ENCODE assay signal across 1 cellular context in the genomic region with DNA sequence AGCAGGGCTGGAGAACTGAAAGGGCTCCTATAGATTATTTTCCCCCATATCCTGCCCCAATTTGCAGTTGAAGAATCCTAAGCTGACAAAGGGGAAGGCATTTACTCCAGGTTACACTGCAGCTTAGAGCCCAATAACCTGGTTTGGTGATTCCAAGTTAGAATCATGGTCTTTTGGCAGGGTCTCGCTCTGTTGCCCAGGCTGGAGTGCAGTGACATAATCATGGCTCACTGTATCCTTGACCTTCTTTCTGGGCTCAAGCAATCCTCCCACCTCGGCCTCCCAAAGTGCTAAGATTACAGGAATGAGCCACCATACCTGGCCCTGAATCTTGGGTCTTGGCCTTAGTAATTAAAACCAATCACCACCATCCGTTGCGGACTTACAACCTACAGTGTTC.
TF ChIP-seq lines count a peak whose summit lies in the region.

No MANE protein-coding gene starts in this region.

TF ChIP-seq in HepG2, 621 proteins besides CTCF, POLR2A, EP300 and RAD21:
- TF ChIP-seq, protein P1, sequence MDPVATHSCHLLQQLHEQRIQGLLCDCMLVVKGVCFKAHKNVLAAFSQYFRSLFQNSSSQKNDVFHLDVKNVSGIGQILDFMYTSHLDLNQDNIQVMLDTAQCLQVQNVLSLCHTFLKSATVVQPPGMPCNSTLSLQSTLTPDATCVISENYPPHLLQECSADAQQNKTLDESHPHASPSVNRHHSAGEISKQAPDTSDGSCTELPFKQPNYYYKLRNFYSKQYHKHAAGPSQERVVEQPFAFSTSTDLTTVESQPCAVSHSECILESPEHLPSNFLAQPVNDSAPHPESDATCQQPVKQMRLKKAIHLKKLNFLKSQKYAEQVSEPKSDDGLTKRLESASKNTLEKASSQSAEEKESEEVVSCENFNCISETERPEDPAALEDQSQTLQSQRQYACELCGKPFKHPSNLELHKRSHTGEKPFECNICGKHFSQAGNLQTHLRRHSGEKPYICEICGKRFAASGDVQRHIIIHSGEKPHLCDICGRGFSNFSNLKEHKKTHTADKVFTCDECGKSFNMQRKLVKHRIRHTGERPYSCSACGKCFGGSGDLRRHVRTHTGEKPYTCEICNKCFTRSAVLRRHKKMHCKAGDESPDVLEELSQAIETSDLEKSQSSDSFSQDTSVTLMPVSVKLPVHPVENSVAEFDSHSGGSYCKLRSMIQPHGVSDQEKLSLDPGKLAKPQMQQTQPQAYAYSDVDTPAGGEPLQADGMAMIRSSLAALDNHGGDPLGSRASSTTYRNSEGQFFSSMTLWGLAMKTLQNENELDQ (CRISPR knock-in tag; IDR thresholded peaks at IDR 0.05; ENCODE audit: borderline replicate concordance): no peak
- peak; percentile 34; the same call in 1 of the 2 replicates for TF ChIP-seq ZNF770 (CRISPR knock-in tag; IDR thresholded peaks at IDR 0.05)
- 0 out of 2 replicates have a peak, but pooled peaks have one; percentile 32 for TF ChIP-seq ZNF121 (CRISPR knock-in tag; IDR thresholded peaks at IDR 0.05)
